Comparison of ENCODE assay signal across 26 cellular contexts in the genomic region with DNA sequence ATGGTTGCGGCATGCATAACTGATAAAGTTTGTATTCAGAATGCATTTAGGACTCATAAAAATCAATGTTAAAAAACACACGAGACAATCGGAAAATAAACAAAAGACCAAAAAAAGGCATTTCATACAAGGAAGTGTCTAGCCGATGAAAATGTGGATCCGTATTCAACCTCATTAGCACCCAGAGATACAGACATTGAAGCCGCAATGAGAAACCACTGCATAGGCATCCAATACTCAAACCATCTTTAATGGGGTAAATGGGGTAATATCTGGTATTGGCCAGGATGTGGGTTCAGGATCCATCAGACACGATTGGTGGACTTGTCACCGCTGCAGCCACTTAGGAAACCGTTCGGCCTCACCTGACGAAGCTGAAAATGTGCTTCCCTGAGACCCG. TPM values are rescaled to one million over a fixed set of nuclear protein-coding genes. Genes with fewer than 3 reads are reported as not detected.
"Had no signal": no experiment of that assay in that cellular context is flagged by ENCODE, and none has a peak within 500 bp of the region (broad histone marks: within the 10 kb centered on the region; RNA-seq: fewer than 3 reads in every experiment).

No MANE protein-coding gene starts in this region.

- H3K4me3 ChIP-seq: Peyer's patch, SJCRH30, SK-N-MC had no signal

- H3K4me1 Mint-ChIP-seq: T-cell had no signal

- H3K27me3 ChIP-seq: Peyer's patch had no signal

- FAIRE-seq: HTR-8/SVneo had no signal

- H3K27ac Mint-ChIP-seq: T-cell had no signal

- H3K4me1 ChIP-seq: Peyer's patch, SJCRH30 had no signal

- H3K9me3 Mint-ChIP-seq: T-cell had no signal

- H3K4me3 Mint-ChIP-seq: T-cell had no signal

- H3K36me3 Mint-ChIP-seq: T-cell had no signal

- H3K27ac ChIP-seq: HL-60, Peyer's patch, SJCRH30, SK-N-MC had no signal

- DNase-seq: Karpas-422, KG1, MM.1S, NCI-H1092 treated with DMSO at 0.1 percent for 48 hours, NCI-H1436, NCI-H187, NCI-H2029, NCI-H2081 treated with DMSO at 0.1 percent for 48 hours, NCI-H2171, NCI-H226, NCI-H446, NCI-H510A, NCI-H524 treated with DMSO at 0.1 percent for 48 hours, NCI-H69, NCI-H774, Peyer's patch, SHP77 treated with DMSO at 0.1 percent for 48 hours, SJCRH30, SW 1271, T-cell had no signal

- H3K9me3 ChIP-seq: Peyer's patch, SJCRH30 had no signal

- H3K36me3 ChIP-seq: Peyer's patch, SJCRH30 had no signal

RNA-seq across cellular contexts. Expression of a gene that starts 47.4 kb away (rescaled TPM):
- total RNA-seq: M059J, Right ventricle myocardium inferior, RPMI7951, SJCRH30 had no signal
